In the genomic region with DNA sequence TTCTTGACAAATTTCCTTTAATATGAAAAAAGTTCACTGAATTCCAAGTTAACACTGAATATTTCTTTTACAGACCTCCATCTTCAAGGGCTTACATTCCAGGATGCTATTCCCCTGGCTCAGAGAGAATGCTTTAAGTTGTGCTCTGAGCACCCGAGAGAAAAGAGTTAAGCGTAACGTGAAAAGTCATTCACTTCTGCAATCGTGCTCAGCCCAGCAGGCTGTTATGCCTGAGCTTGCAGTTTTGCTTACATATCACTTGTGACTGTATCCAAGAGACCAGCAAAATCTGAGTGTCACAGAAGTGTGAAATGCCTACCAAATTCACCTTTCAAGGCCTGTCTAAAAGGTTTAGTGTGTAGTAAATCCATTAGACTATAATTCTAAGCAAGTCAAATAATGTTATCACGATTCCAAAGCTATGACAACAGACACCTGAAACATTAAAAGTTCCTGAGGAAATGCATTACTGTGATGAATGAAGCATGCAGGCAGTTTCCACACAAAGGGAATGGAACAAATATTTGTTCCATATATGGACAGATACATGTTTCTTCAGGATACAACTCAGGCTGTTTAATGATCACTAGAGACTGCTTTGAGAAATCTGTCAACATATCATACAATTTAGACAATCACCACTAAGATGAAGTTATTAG, we compare ENCODE assay signal across 1 cellular context.
TF ChIP-seq lines count a peak whose summit lies in the region.

No MANE protein-coding gene starts in this region.

TF ChIP-seq in K562, 482 proteins besides CTCF, POLR2A, EP300 and RAD21 (continued from another document):
- TF ChIP-seq MAFK (IDR thresholded peaks at IDR 0.05; ENCODE audit: low read length) (peak; percentile 64), ZNF766 (CRISPR knock-in tag; conservative IDR thresholded peaks at IDR 0.05) (no peak), KDM2B (CRISPR knock-in tag; IDR thresholded peaks at IDR 0.05) (no peak), ZNF133 (CRISPR knock-in tag; IDR thresholded peaks at IDR 0.05) (no peak)
